ENCODE assay signal across 8 cellular contexts in genomic region chr2:61179701-61180639, GRCh38. TPM values are rescaled to one million over a fixed set of nuclear protein-coding genes. Genes with fewer than 3 reads are reported as not detected.
DNase-seq lines count a peak whose midpoint lies in the region; ATAC-seq and TF ChIP-seq lines count a peak whose summit lies in the region.

No MANE protein-coding gene starts in this region.

- no peak for DNase-seq in stimulated activated naive CD8-positive, alpha-beta T cell treated with anti-CD3 and anti-CD28 coated beads, Interleukin-15, Interleukin-2, amounts not matched to agents 100 U/mL and 50 U/mL, for 24 hours
- DNase-seq in chondrocyte (ENCODE audit: low spot score) (no peak), memory B cell (ENCODE audit: low spot score in 2 of 2) (no peak), upper lobe of right lung (no peak), NCI-H526 treated with DMSO at 0.1 percent for 48 hours (lab: John Stamatoyannopoulos, UW) (no peak), tibial nerve (ENCODE audit: low spot score in 2 of 2) (no peak), UCSD-AML1 (lab: John Stamatoyannopoulos, UW; ENCODE audit: unreplicated experiment) (no peak)

- H3K27ac Mint-ChIP-seq in stimulated activated naive CD8-positive, alpha-beta T cell treated with anti-CD3 and anti-CD28 coated beads, Interleukin-15, Interleukin-2, amounts not matched to agents 100 ng/mL and 50 ng/mL, for 24 hours, result peak overlapping the region; percentile 78
- peak overlapping the region; percentile 81 for H3K27ac Mint-ChIP-seq in chondrocyte (ENCODE audit: unreplicated experiment)
- H3K27ac Mint-ChIP-seq in memory B cell, result peak overlapping the region; percentile 73

- H3K4me1 ChIP-seq in upper lobe of right lung, result peaks cover 44% of the 10 kb centered on the region
- peaks cover 0 to 58% (median 35%) of the 10 kb centered on the region in 4 donors for H3K4me1 ChIP-seq in tibial nerve

- no peak for TF ChIP-seq CTCF in chondrocyte (IDR thresholded peaks at IDR 0.05)
- no peak for TF ChIP-seq CTCF in upper lobe of right lung (IDR thresholded peaks at IDR 0.05)
- TF ChIP-seq CTCF in tibial nerve (IDR thresholded peaks at IDR 0.05), result no peak

- H3K27me3 ChIP-seq in upper lobe of right lung (no peaks in the 10 kb centered on the region), tibial nerve (no peaks in the 10 kb centered on the region)

- intact Hi-C loops in upper lobe of right lung (cut with DNase I), result no loop called here

- peaks cover 57% of the 10 kb centered on the region for H3K36me3 Mint-ChIP-seq in stimulated activated naive CD8-positive, alpha-beta T cell treated with anti-CD3 and anti-CD28 coated beads, Interleukin-15, Interleukin-2, amounts not matched to agents 100 ng/mL and 50 ng/mL, for 24 hours (ENCODE audit: low read depth)
- H3K36me3 Mint-ChIP-seq in chondrocyte (ENCODE audit: low read depth) (peaks cover 22% of the 10 kb centered on the region), memory B cell (peaks cover 14% of the 10 kb centered on the region)

- TF ChIP-seq POLR2A in tibial nerve (IDR thresholded peaks at IDR 0.05), result no peak

- H3K27ac ChIP-seq in upper lobe of right lung, result peak overlapping the region; percentile 38
- peak overlapping the region in 2 of 4 donors; percentile 100 for H3K27ac ChIP-seq in tibial nerve

- H3K4me1 Mint-ChIP-seq in stimulated activated naive CD8-positive, alpha-beta T cell treated with anti-CD3 and anti-CD28 coated beads, Interleukin-15, Interleukin-2, amounts not matched to agents 100 ng/mL and 50 ng/mL, for 24 hours (ENCODE audit: low read depth), result peaks cover 59% of the 10 kb centered on the region
- H3K4me1 Mint-ChIP-seq in chondrocyte (ENCODE audit: low read depth) (peaks cover 60% of the 10 kb centered on the region), memory B cell (peaks cover 52% of the 10 kb centered on the region)

- no peak for ATAC-seq in stimulated activated naive CD8-positive, alpha-beta T cell treated with anti-CD3 and anti-CD28 coated beads, Interleukin-15, Interleukin-2, amounts not matched to agents 100 U/mL and 50 U/mL, for 24 hours
- ATAC-seq in memory B cell (ENCODE audit: low read depth), result no peak
- no peak for ATAC-seq in upper lobe of right lung

- 46 to 48% methylated on average over 14 of the region's 14 CpGs for WGBS in tibial nerve, 2 donors

- no peak for TF ChIP-seq EP300 in tibial nerve (IDR thresholded peaks at IDR 0.05)

- H3K9me3 Mint-ChIP-seq in stimulated activated naive CD8-positive, alpha-beta T cell treated with anti-CD3 and anti-CD28 coated beads, Interleukin-15, Interleukin-2, amounts not matched to agents 100 ng/mL and 50 ng/mL, for 24 hours, result no peaks in the 10 kb centered on the region
- H3K9me3 Mint-ChIP-seq in chondrocyte (ENCODE audit: low read depth), result no peaks in the 10 kb centered on the region
- no peaks in the 10 kb centered on the region for H3K9me3 Mint-ChIP-seq in memory B cell

- H3K4me3 ChIP-seq in upper lobe of right lung (peak overlapping the region; percentile 2), tibial nerve (no peak overlapping the region)

- H3K27me3 Mint-ChIP-seq in stimulated activated naive CD8-positive, alpha-beta T cell treated with anti-CD3 and anti-CD28 coated beads, Interleukin-15, Interleukin-2, amounts not matched to agents 100 ng/mL and 50 ng/mL, for 24 hours, result no peaks in the 10 kb centered on the region
- H3K27me3 Mint-ChIP-seq in chondrocyte (ENCODE audit: low read depth), result no peaks in the 10 kb centered on the region
- no peaks in the 10 kb centered on the region for H3K27me3 Mint-ChIP-seq in memory B cell

- H3K9me3 ChIP-seq in upper lobe of right lung, result no peaks in the 10 kb centered on the region
- no peaks in the 10 kb centered on the region for H3K9me3 ChIP-seq in tibial nerve

- H3K4me3 Mint-ChIP-seq in stimulated activated naive CD8-positive, alpha-beta T cell treated with anti-CD3 and anti-CD28 coated beads, Interleukin-15, Interleukin-2, amounts not matched to agents 100 ng/mL and 50 ng/mL, for 24 hours, result peak overlapping the region; percentile 95
- H3K4me3 Mint-ChIP-seq in chondrocyte (ENCODE audit: unreplicated experiment) (peak overlapping the region; percentile 42), memory B cell (peak overlapping the region; percentile 45)

- H3K36me3 ChIP-seq in upper lobe of right lung (peaks cover 48% of the 10 kb centered on the region), tibial nerve (peaks cover 2 to 55% (median 18%) of the 10 kb centered on the region in 3 donors)

RNA-seq across cellular contexts. Expression of gene C2orf74, which starts 18.0 kb away (rescaled TPM):
- total RNA-seq in chondrocyte, result 5.6 to 10.4 TPM (median 9.7 TPM) in 3 replicates
- total RNA-seq in upper lobe of right lung, result 15.1 TPM
- 10 to 100 TPM in 3 of 4 donors, 1 to 10 TPM in 1; 8.4 to 28.6 (median 21.2) TPM for total RNA-seq in tibial nerve

Comparison
In these comparisons a context has a peak if more than half of its experiments do, and no peak if none do; other contexts are left out.
1. H3K4me3 Mint-ChIP-seq: peak in every context shown above with its lines; median percentile 95 in stimulated activated naive CD8-positive, alpha-beta T cell treated with anti-CD3 and anti-CD28 coated beads, Interleukin-15, Interleukin-2, amounts not matched to agents 100 ng/mL and 50 ng/mL, for 24 hours; 45 in memory B cell; 42 in chondrocyte.